ENCODE assay signal across 1 cellular context in genomic region chr3:171809513-171810277, GRCh38.
TF ChIP-seq lines count a peak whose summit lies in the region.

No MANE protein-coding gene starts in this region.

TF ChIP-seq in HepG2, 621 proteins besides CTCF, POLR2A, EP300 and RAD21 (continued from another document and continues in another):
- TF ChIP-seq ZNF687 (CRISPR knock-in tag; IDR thresholded peaks at IDR 0.05) (peak; percentile 98), KDM4B (CRISPR knock-in tag; IDR thresholded peaks at IDR 0.05) (peak; percentile 14; the same call in 1 of the 2 replicates), POLR2AphosphoS5 (IDR thresholded peaks at IDR 0.05; ENCODE audit: low read depth, low read length) (peak; percentile 79), ISX (CRISPR knock-in tag; conservative IDR thresholded peaks at IDR 0.05) (no peak), ZMAT3 (CRISPR knock-in tag; conservative IDR thresholded peaks at IDR 0.05) (0 out of 2 replicates have a peak, but pooled peaks have one; percentile 66), PBX3 (CRISPR knock-in tag; IDR thresholded peaks at IDR 0.05; ENCODE audit: borderline replicate concordance) (0 out of 2 replicates have a peak, but pooled peaks have one; percentile 45), PREB (CRISPR knock-in tag; IDR thresholded peaks at IDR 0.05) (no peak), NBN (conservative IDR thresholded peaks at IDR 0.05) (no peak), TRIM24 (CRISPR knock-in tag; IDR thresholded peaks at IDR 0.05) (no peak), KLF9 (CRISPR knock-in tag; IDR thresholded peaks at IDR 0.05; ENCODE audit: low read depth) (no peak), HNRNPL (IDR thresholded peaks at IDR 0.05; ENCODE audit: low read depth, low read length) (peak; percentile 95), ZNF724P (CRISPR knock-in tag; IDR thresholded peaks at IDR 0.05; ENCODE audit: borderline replicate concordance) (peak; percentile 63; the same call in 1 of the 2 replicates), MAF1 (CRISPR knock-in tag; IDR thresholded peaks at IDR 0.05; ENCODE audit: borderline replicate concordance) (no peak), YEATS2 (CRISPR knock-in tag; IDR thresholded peaks at IDR 0.05; ENCODE audit: borderline replicate concordance) (no peak), BCL3 (CRISPR knock-in tag; IDR thresholded peaks at IDR 0.05) (no peak; the same call in 1 of the 2 replicates), HOMEZ (CRISPR knock-in tag; IDR thresholded peaks at IDR 0.05; ENCODE audit: low read depth) (0 out of 2 replicates have a peak, but pooled peaks have one; percentile 34), ZNF274 (CRISPR knock-in tag; IDR thresholded peaks at IDR 0.05) (peak; percentile 53; the same call in 1 of the 2 replicates), SIX1 (CRISPR knock-in tag; IDR thresholded peaks at IDR 0.05; ENCODE audit: borderline replicate concordance) (no peak), ZNF264 (CRISPR knock-in tag; IDR thresholded peaks at IDR 0.05) (no peak), MTF2 (CRISPR knock-in tag; IDR thresholded peaks at IDR 0.05; ENCODE audit: borderline replicate concordance) (no peak), ZNF430 (CRISPR knock-in tag; IDR thresholded peaks at IDR 0.05) (peak; percentile 47; the same call in 1 of the 2 replicates), ETV5 (CRISPR knock-in tag; IDR thresholded peaks at IDR 0.05; ENCODE audit: borderline replicate concordance) (peak; percentile 57), ZNF614 (CRISPR knock-in tag; IDR thresholded peaks at IDR 0.05; ENCODE audit: borderline replicate concordance) (no peak; the same call in 1 of the 2 replicates), YEATS4 (CRISPR knock-in tag; IDR thresholded peaks at IDR 0.05; ENCODE audit: borderline replicate concordance) (peak; percentile 22; the same call in 1 of the 2 replicates), IRF2 (CRISPR knock-in tag; IDR thresholded peaks at IDR 0.05) (peak; percentile 57; the same call in 1 of the 2 replicates), ZNF180 (CRISPR knock-in tag; IDR thresholded peaks at IDR 0.05; ENCODE audit: borderline replicate concordance, low read depth) (no peak), MAFF (IDR thresholded peaks at IDR 0.05; ENCODE audit: low read depth, low read length) (no peak), NFE2L1 (CRISPR knock-in tag; IDR thresholded peaks at IDR 0.05; ENCODE audit: borderline replicate concordance) (no peak), ZNF619 (CRISPR knock-in tag; IDR thresholded peaks at IDR 0.05) (peak; percentile 71; the same call in 1 of the 2 replicates), ZEB1 (IDR thresholded peaks at IDR 0.05; ENCODE audit: insufficient replicate concordance, low read depth) (no peak), MTA1 (CRISPR knock-in tag; IDR thresholded peaks at IDR 0.05; ENCODE audit: borderline replicate concordance) (peak; percentile 70), JARID2 (CRISPR knock-in tag; IDR thresholded peaks at IDR 0.05; ENCODE audit: insufficient replicate concordance) (no peak), ZBTB46 (CRISPR knock-in tag; IDR thresholded peaks at IDR 0.05; ENCODE audit: borderline replicate concordance) (0 out of 2 replicates have a peak, but pooled peaks have one; percentile 21), MED13 (CRISPR knock-in tag; IDR thresholded peaks at IDR 0.05) (no peak; the same call in 1 of the 2 replicates), TCF7L2 (IDR thresholded peaks at IDR 0.05; ENCODE audit: low read depth, low read length) (no peak), ZMAT5 (CRISPR knock-in tag; IDR thresholded peaks at IDR 0.05; ENCODE audit: borderline replicate concordance, low read depth) (no peak), RFXANK (CRISPR knock-in tag; IDR thresholded peaks at IDR 0.05) (0 out of 2 replicates have a peak, but pooled peaks have one; percentile 38), BRD4 (CRISPR knock-in tag; IDR thresholded peaks at IDR 0.05) (0 out of 2 replicates have a peak, but pooled peaks have one; percentile 10), ZNF891 (CRISPR knock-in tag; IDR thresholded peaks at IDR 0.05) (peak; percentile 89; the same call in 1 of the 2 replicates), KLF6 (CRISPR knock-in tag; IDR thresholded peaks at IDR 0.05) (no peak), ZNF468 (CRISPR knock-in tag; IDR thresholded peaks at IDR 0.05) (no peak), CENPX (CRISPR knock-in tag; IDR thresholded peaks at IDR 0.05) (no peak)
- TF ChIP-seq, protein P1, sequence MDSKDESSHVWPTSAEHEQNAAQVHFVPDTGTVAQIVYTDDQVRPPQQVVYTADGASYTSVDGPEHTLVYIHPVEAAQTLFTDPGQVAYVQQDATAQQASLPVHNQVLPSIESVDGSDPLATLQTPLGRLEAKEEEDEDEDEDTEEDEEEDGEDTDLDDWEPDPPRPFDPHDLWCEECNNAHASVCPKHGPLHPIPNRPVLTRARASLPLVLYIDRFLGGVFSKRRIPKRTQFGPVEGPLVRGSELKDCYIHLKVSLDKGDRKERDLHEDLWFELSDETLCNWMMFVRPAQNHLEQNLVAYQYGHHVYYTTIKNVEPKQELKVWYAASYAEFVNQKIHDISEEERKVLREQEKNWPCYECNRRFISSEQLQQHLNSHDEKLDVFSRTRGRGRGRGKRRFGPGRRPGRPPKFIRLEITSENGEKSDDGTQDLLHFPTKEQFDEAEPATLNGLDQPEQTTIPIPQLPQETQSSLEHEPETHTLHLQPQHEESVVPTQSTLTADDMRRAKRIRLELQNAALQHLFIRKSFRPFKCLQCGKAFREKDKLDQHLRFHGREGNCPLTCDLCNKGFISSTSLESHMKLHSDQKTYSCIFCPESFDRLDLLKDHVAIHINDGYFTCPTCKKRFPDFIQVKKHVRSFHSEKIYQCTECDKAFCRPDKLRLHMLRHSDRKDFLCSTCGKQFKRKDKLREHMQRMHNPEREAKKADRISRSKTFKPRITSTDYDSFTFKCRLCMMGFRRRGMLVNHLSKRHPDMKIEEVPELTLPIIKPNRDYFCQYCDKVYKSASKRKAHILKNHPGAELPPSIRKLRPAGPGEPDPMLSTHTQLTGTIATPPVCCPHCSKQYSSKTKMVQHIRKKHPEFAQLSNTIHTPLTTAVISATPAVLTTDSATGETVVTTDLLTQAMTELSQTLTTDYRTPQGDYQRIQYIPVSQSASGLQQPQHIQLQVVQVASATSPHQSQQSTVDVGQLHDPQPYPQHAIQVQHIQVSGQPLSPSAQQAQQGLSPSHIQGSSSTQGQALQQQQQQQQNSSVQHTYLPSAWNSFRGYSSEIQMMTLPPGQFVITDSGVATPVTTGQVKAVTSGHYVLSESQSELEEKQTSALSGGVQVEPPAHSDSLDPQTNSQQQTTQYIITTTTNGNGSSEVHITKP (CRISPR knock-in tag; IDR thresholded peaks at IDR 0.05; ENCODE audit: low read depth) = peak; percentile 5; the same call in 1 of the 2 replicates
- TF ChIP-seq, protein P2, sequence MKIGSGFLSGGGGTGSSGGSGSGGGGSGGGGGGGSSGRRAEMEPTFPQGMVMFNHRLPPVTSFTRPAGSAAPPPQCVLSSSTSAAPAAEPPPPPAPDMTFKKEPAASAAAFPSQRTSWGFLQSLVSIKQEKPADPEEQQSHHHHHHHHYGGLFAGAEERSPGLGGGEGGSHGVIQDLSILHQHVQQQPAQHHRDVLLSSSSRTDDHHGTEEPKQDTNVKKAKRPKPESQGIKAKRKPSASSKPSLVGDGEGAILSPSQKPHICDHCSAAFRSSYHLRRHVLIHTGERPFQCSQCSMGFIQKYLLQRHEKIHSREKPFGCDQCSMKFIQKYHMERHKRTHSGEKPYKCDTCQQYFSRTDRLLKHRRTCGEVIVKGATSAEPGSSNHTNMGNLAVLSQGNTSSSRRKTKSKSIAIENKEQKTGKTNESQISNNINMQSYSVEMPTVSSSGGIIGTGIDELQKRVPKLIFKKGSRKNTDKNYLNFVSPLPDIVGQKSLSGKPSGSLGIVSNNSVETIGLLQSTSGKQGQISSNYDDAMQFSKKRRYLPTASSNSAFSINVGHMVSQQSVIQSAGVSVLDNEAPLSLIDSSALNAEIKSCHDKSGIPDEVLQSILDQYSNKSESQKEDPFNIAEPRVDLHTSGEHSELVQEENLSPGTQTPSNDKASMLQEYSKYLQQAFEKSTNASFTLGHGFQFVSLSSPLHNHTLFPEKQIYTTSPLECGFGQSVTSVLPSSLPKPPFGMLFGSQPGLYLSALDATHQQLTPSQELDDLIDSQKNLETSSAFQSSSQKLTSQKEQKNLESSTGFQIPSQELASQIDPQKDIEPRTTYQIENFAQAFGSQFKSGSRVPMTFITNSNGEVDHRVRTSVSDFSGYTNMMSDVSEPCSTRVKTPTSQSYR (CRISPR knock-in tag; IDR thresholded peaks at IDR 0.05; ENCODE audit: borderline replicate concordance) = no peak; the same call in 1 of the 2 replicates
- TF ChIP-seq, protein P3, sequence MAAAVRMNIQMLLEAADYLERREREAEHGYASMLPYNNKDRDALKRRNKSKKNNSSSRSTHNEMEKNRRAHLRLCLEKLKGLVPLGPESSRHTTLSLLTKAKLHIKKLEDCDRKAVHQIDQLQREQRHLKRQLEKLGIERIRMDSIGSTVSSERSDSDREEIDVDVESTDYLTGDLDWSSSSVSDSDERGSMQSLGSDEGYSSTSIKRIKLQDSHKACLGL (CRISPR knock-in tag; IDR thresholded peaks at IDR 0.05) = peak; percentile 85; the same call in 1 of the 2 replicates
